ENCODE assay signal across 1 cellular context in genomic region chr11:129999407-129999806, GRCh38.
TF ChIP-seq lines count a peak whose summit lies in the region.

No MANE protein-coding gene starts in this region.

TF ChIP-seq in HepG2, 621 proteins besides CTCF, POLR2A, EP300 and RAD21 (continued from another document and continues in another):
- TF ChIP-seq THAP9 (CRISPR knock-in tag; IDR thresholded peaks at IDR 0.05; ENCODE audit: borderline replicate concordance) (no peak), DRAP1 (CRISPR knock-in tag; IDR thresholded peaks at IDR 0.05) (peak; percentile 49; the same call in 1 of the 2 replicates), ZC3H13 (CRISPR knock-in tag; IDR thresholded peaks at IDR 0.05) (no peak), RBFOX2 (IDR thresholded peaks at IDR 0.05; ENCODE audit: low read depth, low read length) (peak; percentile 76), SOX13 (IDR thresholded peaks at IDR 0.05) (peak; percentile 21; the same call in 1 of the 2 replicates), SOX13 (CRISPR knock-in tag; conservative IDR thresholded peaks at IDR 0.05 in 1 of 2, IDR thresholded peaks at IDR 0.05 in 1 of 2) (peak in 1 of 2 experiments; percentile 87; a peak in 2 of 4 replicates), SP2 (CRISPR knock-in tag; IDR thresholded peaks at IDR 0.05) (no peak), ZNF879 (CRISPR knock-in tag; IDR thresholded peaks at IDR 0.05) (no peak), ZNF264 (CRISPR knock-in tag; IDR thresholded peaks at IDR 0.05) (0 out of 2 replicates have a peak, but pooled peaks have one; percentile 52), TBP (CRISPR knock-in tag; IDR thresholded peaks at IDR 0.05) (no peak), ZNF672 (CRISPR knock-in tag; IDR thresholded peaks at IDR 0.05) (no peak), ASH2L (IDR thresholded peaks at IDR 0.05; ENCODE audit: insufficient read length, low read depth, low read length) (peak; percentile 82), RXRB (CRISPR knock-in tag; IDR thresholded peaks at IDR 0.05; ENCODE audit: borderline replicate concordance) (peak; percentile 85), ZNF576 (CRISPR knock-in tag; IDR thresholded peaks at IDR 0.05) (no peak), RCOR2 (CRISPR knock-in tag; IDR thresholded peaks at IDR 0.05) (peak; percentile 65; the same call in 1 of the 2 replicates), TBX3 (IDR thresholded peaks at IDR 0.05; ENCODE audit: borderline replicate concordance) (peak; percentile 58; the same call in 1 of the 2 replicates), USF2 (IDR thresholded peaks at IDR 0.05; ENCODE audit: low read depth, low read length) (no peak), USF2 (CRISPR knock-in tag; IDR thresholded peaks at IDR 0.05; ENCODE audit: borderline replicate concordance) (no peak), ZNF333 (CRISPR knock-in tag; IDR thresholded peaks at IDR 0.05; ENCODE audit: borderline replicate concordance) (no peak), JARID2 (CRISPR knock-in tag; IDR thresholded peaks at IDR 0.05; ENCODE audit: insufficient replicate concordance) (no peak), HMGXB4 (CRISPR knock-in tag; IDR thresholded peaks at IDR 0.05; ENCODE audit: borderline replicate concordance in 1 of 2, low read depth in 1 of 2) (peak in 1 of 2 experiments; percentile 41; a peak in 1 of 4 replicates), REXO4 (CRISPR knock-in tag; IDR thresholded peaks at IDR 0.05; ENCODE audit: borderline replicate concordance) (no peak), DDIT3 (CRISPR knock-in tag; IDR thresholded peaks at IDR 0.05) (no peak), IKZF1 (IDR thresholded peaks at IDR 0.05) (no peak), DR1 (CRISPR knock-in tag; IDR thresholded peaks at IDR 0.05) (no peak), FOXK1 (CRISPR knock-in tag; IDR thresholded peaks at IDR 0.05; ENCODE audit: borderline replicate concordance, low read depth) (peak; percentile 56; the same call in 1 of the 2 replicates), HIC2 (CRISPR knock-in tag; IDR thresholded peaks at IDR 0.05; ENCODE audit: low read depth) (no peak), SP5 (CRISPR knock-in tag; IDR thresholded peaks at IDR 0.05; ENCODE audit: borderline replicate concordance, low read depth) (peak; percentile 83), IRF2 (CRISPR knock-in tag; IDR thresholded peaks at IDR 0.05) (peak; percentile 60; the same call in 1 of the 2 replicates), ZBTB39 (CRISPR knock-in tag; IDR thresholded peaks at IDR 0.05) (no peak), KLF16 (CRISPR knock-in tag; IDR thresholded peaks at IDR 0.05) (peak in 1 of 2 experiments; percentile 65; a peak in 1 of 4 replicates), ZNF12 (CRISPR knock-in tag; IDR thresholded peaks at IDR 0.05) (0 out of 2 replicates have a peak, but pooled peaks have one; percentile 36), DNMT1 (CRISPR knock-in tag; IDR thresholded peaks at IDR 0.05) (no peak), ZNF652 (CRISPR knock-in tag; IDR thresholded peaks at IDR 0.05; ENCODE audit: borderline replicate concordance, low read depth) (no peak)
- TF ChIP-seq, protein P1, sequence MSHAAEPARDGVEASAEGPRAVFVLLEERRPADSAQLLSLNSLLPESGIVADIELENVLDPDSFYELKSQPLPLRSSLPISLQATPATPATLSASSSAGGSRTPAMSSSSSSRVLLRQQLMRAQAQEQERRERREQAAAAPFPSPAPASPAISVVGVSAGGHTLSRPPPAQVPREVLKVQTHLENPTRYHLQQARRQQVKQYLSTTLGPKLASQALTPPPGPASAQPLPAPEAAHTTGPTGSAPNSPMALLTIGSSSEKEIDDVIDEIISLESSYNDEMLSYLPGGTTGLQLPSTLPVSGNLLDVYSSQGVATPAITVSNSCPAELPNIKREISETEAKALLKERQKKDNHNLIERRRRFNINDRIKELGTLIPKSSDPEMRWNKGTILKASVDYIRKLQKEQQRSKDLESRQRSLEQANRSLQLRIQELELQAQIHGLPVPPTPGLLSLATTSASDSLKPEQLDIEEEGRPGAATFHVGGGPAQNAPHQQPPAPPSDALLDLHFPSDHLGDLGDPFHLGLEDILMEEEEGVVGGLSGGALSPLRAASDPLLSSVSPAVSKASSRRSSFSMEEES (CRISPR knock-in tag; IDR thresholded peaks at IDR 0.05) = peak; percentile 58
- TF ChIP-seq, protein P2, sequence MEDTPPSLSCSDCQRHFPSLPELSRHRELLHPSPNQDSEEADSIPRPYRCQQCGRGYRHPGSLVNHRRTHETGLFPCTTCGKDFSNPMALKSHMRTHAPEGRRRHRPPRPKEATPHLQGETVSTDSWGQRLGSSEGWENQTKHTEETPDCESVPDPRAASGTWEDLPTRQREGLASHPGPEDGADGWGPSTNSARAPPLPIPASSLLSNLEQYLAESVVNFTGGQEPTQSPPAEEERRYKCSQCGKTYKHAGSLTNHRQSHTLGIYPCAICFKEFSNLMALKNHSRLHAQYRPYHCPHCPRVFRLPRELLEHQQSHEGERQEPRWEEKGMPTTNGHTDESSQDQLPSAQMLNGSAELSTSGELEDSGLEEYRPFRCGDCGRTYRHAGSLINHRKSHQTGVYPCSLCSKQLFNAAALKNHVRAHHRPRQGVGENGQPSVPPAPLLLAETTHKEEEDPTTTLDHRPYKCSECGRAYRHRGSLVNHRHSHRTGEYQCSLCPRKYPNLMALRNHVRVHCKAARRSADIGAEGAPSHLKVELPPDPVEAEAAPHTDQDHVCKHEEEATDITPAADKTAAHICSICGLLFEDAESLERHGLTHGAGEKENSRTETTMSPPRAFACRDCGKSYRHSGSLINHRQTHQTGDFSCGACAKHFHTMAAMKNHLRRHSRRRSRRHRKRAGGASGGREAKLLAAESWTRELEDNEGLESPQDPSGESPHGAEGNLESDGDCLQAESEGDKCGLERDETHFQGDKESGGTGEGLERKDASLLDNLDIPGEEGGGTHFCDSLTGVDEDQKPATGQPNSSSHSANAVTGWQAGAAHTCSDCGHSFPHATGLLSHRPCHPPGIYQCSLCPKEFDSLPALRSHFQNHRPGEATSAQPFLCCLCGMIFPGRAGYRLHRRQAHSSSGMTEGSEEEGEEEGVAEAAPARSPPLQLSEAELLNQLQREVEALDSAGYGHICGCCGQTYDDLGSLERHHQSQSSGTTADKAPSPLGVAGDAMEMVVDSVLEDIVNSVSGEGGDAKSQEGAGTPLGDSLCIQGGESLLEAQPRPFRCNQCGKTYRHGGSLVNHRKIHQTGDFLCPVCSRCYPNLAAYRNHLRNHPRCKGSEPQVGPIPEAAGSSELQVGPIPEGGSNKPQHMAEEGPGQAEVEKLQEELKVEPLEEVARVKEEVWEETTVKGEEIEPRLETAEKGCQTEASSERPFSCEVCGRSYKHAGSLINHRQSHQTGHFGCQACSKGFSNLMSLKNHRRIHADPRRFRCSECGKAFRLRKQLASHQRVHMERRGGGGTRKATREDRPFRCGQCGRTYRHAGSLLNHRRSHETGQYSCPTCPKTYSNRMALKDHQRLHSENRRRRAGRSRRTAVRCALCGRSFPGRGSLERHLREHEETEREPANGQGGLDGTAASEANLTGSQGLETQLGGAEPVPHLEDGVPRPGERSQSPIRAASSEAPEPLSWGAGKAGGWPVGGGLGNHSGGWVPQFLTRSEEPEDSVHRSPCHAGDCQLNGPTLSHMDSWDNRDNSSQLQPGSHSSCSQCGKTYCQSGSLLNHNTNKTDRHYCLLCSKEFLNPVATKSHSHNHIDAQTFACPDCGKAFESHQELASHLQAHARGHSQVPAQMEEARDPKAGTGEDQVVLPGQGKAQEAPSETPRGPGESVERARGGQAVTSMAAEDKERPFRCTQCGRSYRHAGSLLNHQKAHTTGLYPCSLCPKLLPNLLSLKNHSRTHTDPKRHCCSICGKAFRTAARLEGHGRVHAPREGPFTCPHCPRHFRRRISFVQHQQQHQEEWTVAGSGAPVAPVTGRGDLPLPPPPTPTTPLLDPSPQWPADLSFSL (CRISPR knock-in tag; IDR thresholded peaks at IDR 0.05) = peak; percentile 45; the same call in 1 of the 2 replicates
